Comparison of ENCODE assay signal across 8 cellular contexts in genomic region chr19:43575156-43575950, GRCh38. TPM values are rescaled to one million over a fixed set of nuclear protein-coding genes. Genes with fewer than 3 reads are reported as not detected.
DNase-seq lines count a peak whose midpoint lies in the region; ATAC-seq and TF ChIP-seq lines count a peak whose summit lies in the region.

Gene PINLYP (plus strand): TSS chr19:43575801. CDS start chr19:43577192, 1,391 bp downstream.
Gene XRCC1 (minus strand): TSS chr19:43575527. CDS start chr19:43575458, 69 bp downstream.

- H3K4me3 ChIP-seq in AG04450 (ENCODE audit: low read depth, low read length) = peak within 1 kb of the TSS; percentile 95

- DNase-seq in AG04450 (ENCODE audit: low read depth, low spot score) = peak; percentile 94
- DNase-seq in NCI-H226 = peak; percentile 97
- DNase-seq in activated CD4-positive, CD25-positive, alpha-beta regulatory T cell (lab: John Stamatoyannopoulos, UW) = peak; percentile 89 to 93 (median 91)
- peak; percentile 97 for DNase-seq in central memory CD4-positive, alpha-beta T cell
- peak; percentile 99 for DNase-seq in iris pigment epithelial cell (ENCODE audit: low read depth)
- DNase-seq in stimulated activated CD4-positive, alpha-beta T cell treated with anti-CD3 and anti-CD28 coated beads, Interleukin-12 subunit alpha, Interleukin-12 subunit beta, amount 100 ng/mL, for 24 hours (ENCODE audit: low read depth in 2 of 2) = peak; percentile 88 to 97

- CTCF ChIA-PET in AG04450 (lab: Charles Lee) = interaction anchor here (1.3 to 3.0 kb wide), 3 partner anchors 19 to 21 kb away, joined by 3 to 20 read pairs (median 6); partner anchors contain the start of gene ZNF576

- H3K9me3 ChIP-seq in AG04450 (ENCODE audit: control insufficient read depth, insufficient read depth, low read length) = peaks cover 3% of the 10 kb centered on the region; the same call in 1 of the 2 replicates

- H3K27ac ChIP-seq in AG04450 (ENCODE audit: low read depth, low read length) = peak within 1 kb of the TSS; percentile 61

- peaks cover 2% of the 10 kb centered on the region for H3K27me3 ChIP-seq in AG04450 (ENCODE audit: control insufficient read depth, insufficient read depth, low read length)

- POLR2A ChIA-PET in AG04450 (lab: Yijun Ruan, JAX) = interaction anchor here (1.1 kb wide), 2 partner anchors 21 to 42 kb away, joined by 3 to 8 read pairs; partner anchors contain the start of genes IRGQ, ZNF575 and ZNF576

- ATAC-seq in GM18909 (IDR thresholded peaks at IDR 0.05; ENCODE audit: poor library complexity, unreplicated experiment) = peak; percentile 96
- ATAC-seq in HG03175 (IDR thresholded peaks at IDR 0.05; ENCODE audit: unreplicated experiment) = peak; percentile 98

- peak; percentile 6; the same call in 1 of the 2 replicates for TF ChIP-seq CTCF in AG04450 (IDR thresholded peaks at IDR 0.05; ENCODE audit: low read depth, low read length)

RNA-seq across cellular contexts. Expression of gene PINLYP, which starts in this region (rescaled TPM):
- polyA plus RNA-seq in AG04450 (2011; rRNA removed) = 1.8 and 2.7 TPM in 2 replicates
- polyA minus RNA-seq in AG04450 (2011; rRNA and poly(A)+ RNA removed) = 1.6 and 1.9 TPM in 2 replicates

RNA-seq across cellular contexts. Expression of gene XRCC1, which starts in this region (rescaled TPM):
- polyA plus RNA-seq in AG04450 (2011; rRNA removed) = 15.2 and 17.7 TPM in 2 replicates
- 14.7 and 18.6 TPM in 2 replicates for polyA minus RNA-seq in AG04450 (2011; rRNA and poly(A)+ RNA removed)

Comparison
In these comparisons a context has a peak if more than half of its experiments do, and no peak if none do; other contexts are left out.
1. Peak in every context shown above with its lines: DNase-seq, ATAC-seq, H3K4me3 ChIP-seq and H3K27ac ChIP-seq.